Comparison of ENCODE assay signal across 18 cellular contexts in genomic region chr1:114334297-114334696, GRCh38.
DNase-seq lines count a peak whose midpoint lies in the region; ATAC-seq and TF ChIP-seq lines count a peak whose summit lies in the region.
"Had no signal": no experiment of that assay in that cellular context is flagged by ENCODE, and none has a peak within 500 bp of the region (broad histone marks: within the 10 kb centered on the region; RNA-seq: fewer than 3 reads in every experiment).

No MANE protein-coding gene starts in this region.

- no peaks in the 10 kb centered on the region for H3K27me3 ChIP-seq in CD8-positive, alpha-beta memory T cell (ENCODE audit: insufficient read depth, low read length, poor library complexity, severe bottlenecking)
- H3K27me3 ChIP-seq in Caco-2 (replicated peaks; ENCODE audit: control insufficient read depth, insufficient read depth, low read length), result no peaks in the 10 kb centered on the region

- peaks cover under 1% of the 10 kb centered on the region for H3K27me3 Mint-ChIP-seq in activated CD8-positive, alpha-beta memory T cell treated with anti-CD3 and anti-CD28 coated beads, Interleukin-2, amount 10 ng/mL, durations not matched to agents 7 days and 5 days
- H3K27me3 Mint-ChIP-seq in CD8-positive, alpha-beta memory T cell, result no peaks in the 10 kb centered on the region
- H3K27me3 Mint-ChIP-seq in activated CD8-positive, alpha-beta T cell treated with anti-CD3 and anti-CD28 coated beads for 36 hours, result no peaks in the 10 kb centered on the region
- no peaks in the 10 kb centered on the region for H3K27me3 Mint-ChIP-seq in natural killer cell treated with Interleukin-12 subunit alpha and Interleukin-12 subunit beta and Interleukin-15 and Interleukin-18, amount 100 ng/mL, for 72 hours
- peaks cover 12% of the 10 kb centered on the region for H3K27me3 Mint-ChIP-seq in Caco-2 (ENCODE audit: insufficient read depth, unreplicated experiment)

- intact Hi-C loops in activated CD8-positive, alpha-beta T cell treated with anti-CD3 and anti-CD28 coated beads for 36 hours (cut with micrococcal nuclease), result no loop called here
- intact Hi-C loops in Caco-2 (cut with micrococcal nuclease; ENCODE audit: unreplicated experiment), result no loop called here

- peak overlapping the region; percentile 80 for H3K27ac Mint-ChIP-seq in activated CD8-positive, alpha-beta memory T cell treated with anti-CD3 and anti-CD28 coated beads, Interleukin-2, amount 10 ng/mL, durations not matched to agents 7 days and 5 days
- peak overlapping the region in 7 of 8 donors; percentile 10 to 80 (median 54) for H3K27ac Mint-ChIP-seq in CD8-positive, alpha-beta memory T cell
- H3K27ac Mint-ChIP-seq in activated CD8-positive, alpha-beta T cell treated with anti-CD3 and anti-CD28 coated beads for 36 hours, result peak overlapping the region; percentile 52
- H3K27ac Mint-ChIP-seq in natural killer cell treated with Interleukin-12 subunit alpha and Interleukin-12 subunit beta and Interleukin-15 and Interleukin-18, amount 100 ng/mL, for 72 hours, result peak overlapping the region; percentile 71 to 72
- H3K27ac Mint-ChIP-seq in Caco-2 (ENCODE audit: unreplicated experiment), result no peak overlapping the region
- H3K27ac Mint-ChIP-seq: CD14-positive monocyte, HFFc6 had no signal

- no peak for DNase-seq in activated CD8-positive, alpha-beta memory T cell treated with anti-CD3 and anti-CD28 coated beads, Interleukin-2, amount 10 ng/mL, durations not matched to agents 7 days and 5 days
- DNase-seq in activated CD8-positive, alpha-beta memory T cell treated with anti-CD3 and anti-CD28 coated beads, Interleukin-2, amount 50 U/mL, for 48 hours, result no peak
- DNase-seq in CD8-positive, alpha-beta memory T cell, result peak in 1 of 5 donors; percentile 19
- DNase-seq in activated CD8-positive, alpha-beta T cell treated with anti-CD3 and anti-CD28 coated beads for 36 hours, result no peak
- no peak for DNase-seq in natural killer cell treated with Interleukin-12 subunit alpha and Interleukin-12 subunit beta and Interleukin-15 and Interleukin-18, amount 100 ng/mL, for 72 hours (ENCODE audit: low spot score)
- DNase-seq in SHP77 (lab: John Stamatoyannopoulos, UW), result no peak
- no peak for DNase-seq in Caco-2
- DNase-seq: HFFc6, NCI-H1105 treated with DMSO at 0.1 percent for 48 hours, NCI-H187, NCI-H2171 treated with DMSO at 0.1 percent for 48 hours, NCI-H510A, NCI-H82 had no signal

- POLR2A ChIA-PET in CD8-positive, alpha-beta memory T cell (lab: Charles Lee), result no interaction called here
- POLR2A ChIA-PET in activated CD8-positive, alpha-beta T cell treated with anti-CD3 and anti-CD28 coated beads for 36 hours (lab: Charles Lee), result no interaction called here
- POLR2A ChIA-PET in Caco-2 (lab: Charles Lee), result no interaction called here

- peaks cover 64% of the 10 kb centered on the region for H3K4me1 ChIP-seq in CD8-positive, alpha-beta memory T cell (ENCODE audit: insufficient read depth, low read length)
- H3K4me1 ChIP-seq in Caco-2, result no peaks in the 10 kb centered on the region

- H3K36me3 Mint-ChIP-seq in activated CD8-positive, alpha-beta memory T cell treated with anti-CD3 and anti-CD28 coated beads, Interleukin-2, amount 10 ng/mL, durations not matched to agents 7 days and 5 days, result peaks cover 5% of the 10 kb centered on the region
- H3K36me3 Mint-ChIP-seq in CD8-positive, alpha-beta memory T cell, result peaks cover 0 to 7% (median 0%) of the 10 kb centered on the region in 3 donors
- no peaks in the 10 kb centered on the region for H3K36me3 Mint-ChIP-seq in activated CD8-positive, alpha-beta T cell treated with anti-CD3 and anti-CD28 coated beads for 36 hours (ENCODE audit: low read depth)
- no peaks in the 10 kb centered on the region for H3K36me3 Mint-ChIP-seq in natural killer cell treated with Interleukin-12 subunit alpha and Interleukin-12 subunit beta and Interleukin-15 and Interleukin-18, amount 100 ng/mL, for 72 hours
- peaks cover 6% of the 10 kb centered on the region for H3K36me3 Mint-ChIP-seq in Caco-2 (ENCODE audit: insufficient read depth, unreplicated experiment)
- H3K36me3 Mint-ChIP-seq: CD14-positive monocyte had no signal

- no peak overlapping the region for H3K27ac ChIP-seq in CD8-positive, alpha-beta memory T cell (ENCODE audit: low read depth, low read length)
- H3K27ac ChIP-seq: KMS-11 had no signal

- BruUV-seq in Caco-2 (replicated peaks; lab: Mats Ljungman, UMichigan), result no TSS peak

- ATAC-seq in activated CD8-positive, alpha-beta memory T cell treated with anti-CD3 and anti-CD28 coated beads, Interleukin-2, amount 10 ng/mL, durations not matched to agents 7 days and 5 days, result peak; percentile 71
- peak; percentile 41 for ATAC-seq in activated CD8-positive, alpha-beta T cell treated with anti-CD3 and anti-CD28 coated beads for 36 hours
- ATAC-seq in natural killer cell treated with Interleukin-12 subunit alpha and Interleukin-12 subunit beta and Interleukin-15 and Interleukin-18, amount 100 ng/mL, for 72 hours, result no peak
- no peak for ATAC-seq in HG03342 (IDR thresholded peaks at IDR 0.05; ENCODE audit: unreplicated experiment)
- ATAC-seq: Panc1, Right ventricle myocardium inferior had no signal

- H3K9me3 ChIP-seq in CD8-positive, alpha-beta memory T cell (ENCODE audit: low read length), result no peaks in the 10 kb centered on the region
- no peaks in the 10 kb centered on the region for H3K9me3 ChIP-seq in Caco-2

- no peaks in the 10 kb centered on the region for H3K9me3 Mint-ChIP-seq in activated CD8-positive, alpha-beta memory T cell treated with anti-CD3 and anti-CD28 coated beads, Interleukin-2, amount 10 ng/mL, durations not matched to agents 7 days and 5 days (ENCODE audit: low read depth)
- no peaks in the 10 kb centered on the region for H3K9me3 Mint-ChIP-seq in CD8-positive, alpha-beta memory T cell
- H3K9me3 Mint-ChIP-seq in activated CD8-positive, alpha-beta T cell treated with anti-CD3 and anti-CD28 coated beads for 36 hours, result no peaks in the 10 kb centered on the region
- peaks cover 5% of the 10 kb centered on the region for H3K9me3 Mint-ChIP-seq in natural killer cell treated with Interleukin-12 subunit alpha and Interleukin-12 subunit beta and Interleukin-15 and Interleukin-18, amount 100 ng/mL, for 72 hours
- no peaks in the 10 kb centered on the region for H3K9me3 Mint-ChIP-seq in Caco-2 (ENCODE audit: unreplicated experiment)
- H3K9me3 Mint-ChIP-seq: HFFc6 had no signal

- peak overlapping the region; percentile 11 for H3K4me3 ChIP-seq in CD8-positive, alpha-beta memory T cell (ENCODE audit: low read length)
- H3K4me3 ChIP-seq in Caco-2 (ENCODE audit: low read depth, low read length), result no peak overlapping the region

- CTCF ChIA-PET in activated CD8-positive, alpha-beta memory T cell treated with anti-CD3 and anti-CD28 coated beads, Interleukin-2, amount 10 ng/mL, durations not matched to agents 7 days and 5 days (lab: Charles Lee), result interaction anchor here (0.7 to 11.3 kb wide), 6 partner anchors 11 to 535 kb away, joined by 3 to 107 read pairs (median 4); no protein-coding TSS in a partner anchor
- CTCF ChIA-PET in CD8-positive, alpha-beta memory T cell (lab: Charles Lee), result interaction anchor here (2.6 kb wide), 1 partner anchor 12 kb away, joined by 14 read pairs; no protein-coding TSS in a partner anchor
- CTCF ChIA-PET in activated CD8-positive, alpha-beta T cell treated with anti-CD3 and anti-CD28 coated beads for 36 hours (lab: Charles Lee), result interaction anchor here (1.2 to 2.4 kb wide), 5 partner anchors 8 to 337 kb away, joined by 3 to 13 read pairs (median 4); no protein-coding TSS in a partner anchor
- CTCF ChIA-PET in Caco-2 (lab: Charles Lee), result no interaction called here

- no peaks in the 10 kb centered on the region for H3K36me3 ChIP-seq in CD8-positive, alpha-beta memory T cell (ENCODE audit: insufficient read depth, low read length)
- H3K36me3 ChIP-seq in Caco-2 (ENCODE audit: control insufficient read depth, insufficient read depth, low read length), result no peaks in the 10 kb centered on the region

- H3K4me3 Mint-ChIP-seq in activated CD8-positive, alpha-beta memory T cell treated with anti-CD3 and anti-CD28 coated beads, Interleukin-2, amount 10 ng/mL, durations not matched to agents 7 days and 5 days, result peak overlapping the region; percentile 22
- H3K4me3 Mint-ChIP-seq in CD8-positive, alpha-beta memory T cell, result peak overlapping the region in 6 of 7 donors; percentile 50 to 71 (median 56)
- H3K4me3 Mint-ChIP-seq in activated CD8-positive, alpha-beta T cell treated with anti-CD3 and anti-CD28 coated beads for 36 hours, result no peak overlapping the region
- peak overlapping the region; percentile 55 for H3K4me3 Mint-ChIP-seq in natural killer cell treated with Interleukin-12 subunit alpha and Interleukin-12 subunit beta and Interleukin-15 and Interleukin-18, amount 100 ng/mL, for 72 hours
- no peak overlapping the region for H3K4me3 Mint-ChIP-seq in Caco-2 (ENCODE audit: unreplicated experiment)
- H3K4me3 Mint-ChIP-seq: CD14-positive monocyte, HFFc6 had no signal

- TF ChIP-seq CTCF in activated CD8-positive, alpha-beta T cell treated with anti-CD3 and anti-CD28 coated beads for 36 hours (IDR thresholded peaks at IDR 0.05), result no peak
- no peak for TF ChIP-seq CTCF in Caco-2 (IDR thresholded peaks at IDR 0.05; ENCODE audit: insufficient read depth in 1 of 2, low read depth in 1 of 2, low read length in 1 of 2, severe bottlenecking in 1 of 2, unreplicated experiment in 1 of 2)

- peaks cover 58% of the 10 kb centered on the region for H3K4me1 Mint-ChIP-seq in activated CD8-positive, alpha-beta memory T cell treated with anti-CD3 and anti-CD28 coated beads, Interleukin-2, amount 10 ng/mL, durations not matched to agents 7 days and 5 days
- peaks cover 89 to 95% (median 92%) of the 10 kb centered on the region in 3 donors for H3K4me1 Mint-ChIP-seq in CD8-positive, alpha-beta memory T cell
- peaks cover 59% of the 10 kb centered on the region for H3K4me1 Mint-ChIP-seq in activated CD8-positive, alpha-beta T cell treated with anti-CD3 and anti-CD28 coated beads for 36 hours (ENCODE audit: low read depth)
- H3K4me1 Mint-ChIP-seq in natural killer cell treated with Interleukin-12 subunit alpha and Interleukin-12 subunit beta and Interleukin-15 and Interleukin-18, amount 100 ng/mL, for 72 hours (ENCODE audit: low read depth in 2 of 2), result peaks cover 71 to 78% of the 10 kb centered on the region in 2 donors
- H3K4me1 Mint-ChIP-seq in Caco-2 (ENCODE audit: low read depth, unreplicated experiment), result no peaks in the 10 kb centered on the region

Comparison
In these comparisons a context has a peak if more than half of its experiments do, and no peak if none do; other contexts are left out.
1. ATAC-seq: peak in activated CD8-positive, alpha-beta memory T cell treated with anti-CD3 and anti-CD28 coated beads, Interleukin-2, amount 10 ng/mL, durations not matched to agents 7 days and 5 days (single experiment) and activated CD8-positive, alpha-beta T cell treated with anti-CD3 and anti-CD28 coated beads for 36 hours (single experiment); none in natural killer cell treated with Interleukin-12 subunit alpha and Interleukin-12 subunit beta and Interleukin-15 and Interleukin-18, amount 100 ng/mL, for 72 hours (0 of 2) and HG03342 (single experiment).
2. H3K4me3 Mint-ChIP-seq: peak in activated CD8-positive, alpha-beta memory T cell treated with anti-CD3 and anti-CD28 coated beads, Interleukin-2, amount 10 ng/mL, durations not matched to agents 7 days and 5 days (single experiment), CD8-positive, alpha-beta memory T cell (6 of 7) and natural killer cell treated with Interleukin-12 subunit alpha and Interleukin-12 subunit beta and Interleukin-15 and Interleukin-18, amount 100 ng/mL, for 72 hours (single experiment); none in activated CD8-positive, alpha-beta T cell treated with anti-CD3 and anti-CD28 coated beads for 36 hours (single experiment) and Caco-2 (single experiment).